12 cellular contexts compared by ENCODE assay signal in the genomic region with DNA sequence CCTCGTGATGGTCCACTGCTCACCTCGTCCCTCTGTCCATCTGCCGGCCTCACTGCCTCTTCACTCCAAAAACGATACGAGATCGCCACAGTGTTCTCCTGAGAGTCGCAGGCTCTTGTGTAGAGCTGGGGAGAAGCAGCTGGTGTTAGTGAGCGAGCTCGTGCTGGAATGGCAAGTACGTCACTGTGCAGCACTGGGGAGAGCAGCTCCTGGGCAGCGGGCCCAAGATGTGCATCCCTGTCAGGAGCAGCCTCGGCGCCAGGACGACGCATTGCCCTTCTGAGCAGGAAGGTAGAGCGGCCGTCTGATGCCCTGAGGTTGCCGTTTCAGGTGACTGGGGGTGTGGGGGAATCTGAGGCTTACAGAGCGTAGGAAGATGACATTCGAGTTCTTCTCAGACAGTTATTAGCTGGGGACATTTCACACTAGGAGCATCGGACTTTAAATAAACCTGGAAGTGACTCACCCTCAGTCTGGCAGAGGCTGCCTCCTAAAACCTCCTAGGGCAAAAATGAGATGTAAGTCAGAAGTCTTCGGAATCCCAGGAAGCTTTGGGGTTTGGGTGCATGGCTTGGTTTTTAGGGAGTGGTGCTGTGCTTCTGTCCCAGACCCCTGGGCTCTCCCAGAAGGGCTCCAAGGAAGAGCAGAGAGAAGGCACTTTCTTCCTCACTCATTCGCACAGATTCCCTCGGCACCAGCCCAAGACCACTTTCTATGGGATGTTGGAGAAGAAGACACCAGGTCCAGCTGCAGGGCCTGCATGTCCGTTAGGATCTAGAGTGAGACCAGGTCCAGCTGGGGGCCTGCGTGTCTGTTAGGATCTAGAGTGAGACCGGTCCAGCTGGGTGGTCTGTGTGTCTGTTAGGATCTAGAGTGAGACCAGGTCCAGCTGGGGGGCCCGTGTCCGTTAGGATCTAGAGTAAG. TPM values are rescaled to one million over a fixed set of nuclear protein-coding genes. Genes with fewer than 3 reads are reported as not detected.
DNase-seq lines count a peak whose midpoint lies in the region; ATAC-seq and TF ChIP-seq lines count a peak whose summit lies in the region.
"Had no signal": no experiment of that assay in that cellular context is flagged by ENCODE, and none has a peak within 500 bp of the region (broad histone marks: within the 10 kb centered on the region; RNA-seq: fewer than 3 reads in every experiment).

No MANE protein-coding gene starts in this region.

- H3K27ac Mint-ChIP-seq in brain: peak overlapping the region in 3 of 5 experiments; percentile 9 to 67 (median 18)
- peak overlapping the region; percentile 49 for H3K27ac Mint-ChIP-seq in memory B cell
- H3K27ac Mint-ChIP-seq in osteocyte (ENCODE audit: unreplicated experiment): no peak overlapping the region

- H3K4me3 Mint-ChIP-seq in brain (peak overlapping the region in 1 of 5 experiments; percentile 42), memory B cell (no peak overlapping the region), osteocyte (ENCODE audit: unreplicated experiment) (no peak overlapping the region)
- H3K4me3 Mint-ChIP-seq: natural killer cell had no signal

- no peaks in the 10 kb centered on the region for H3K36me3 Mint-ChIP-seq in brain
- peaks cover 2% of the 10 kb centered on the region for H3K36me3 Mint-ChIP-seq in memory B cell
- H3K36me3 Mint-ChIP-seq in osteocyte (ENCODE audit: unreplicated experiment): no peaks in the 10 kb centered on the region
- H3K36me3 Mint-ChIP-seq: natural killer cell had no signal

- DNase-seq in AG08396 (ENCODE audit: low spot score): peak; percentile 87
- DNase-seq in HT1080 (ENCODE audit: low read depth): peak; percentile 69
- DNase-seq in memory B cell (ENCODE audit: low spot score in 2 of 2): no peak
- no peak for DNase-seq in OCI-M1 (lab: John Stamatoyannopoulos, UW)
- DNase-seq in GOT3 (lab: John Stamatoyannopoulos, UW): no peak
- no peak for DNase-seq in HuH-7 (ENCODE audit: low spot score)
- DNase-seq in osteocyte (ENCODE audit: extremely low spot score, unreplicated experiment): no peak
- DNase-seq: activated naive CD4-positive, alpha-beta T cell treated with anti-CD3 and anti-CD28 coated beads, Interleukin-2, amount 50 U/mL, for 16 hours; esophagus squamous epithelium; natural killer cell; NCI-H2107 had no signal

- peaks cover 55% of the 10 kb centered on the region for H3K4me1 Mint-ChIP-seq in brain
- peaks cover 17% of the 10 kb centered on the region for H3K4me1 Mint-ChIP-seq in memory B cell
- H3K4me1 Mint-ChIP-seq in osteocyte (ENCODE audit: unreplicated experiment): peaks cover 13% of the 10 kb centered on the region

- H3K9me3 Mint-ChIP-seq in brain (peaks cover 0 to 11% (median 0%) of the 10 kb centered on the region in 5 experiments), memory B cell (no peaks in the 10 kb centered on the region), osteocyte (ENCODE audit: unreplicated experiment) (no peaks in the 10 kb centered on the region)
- H3K9me3 Mint-ChIP-seq: natural killer cell had no signal

- ATAC-seq in memory B cell (ENCODE audit: low read depth): no peak
- ATAC-seq: natural killer cell had no signal

- H3K27me3 Mint-ChIP-seq in brain (peaks cover 4% of the 10 kb centered on the region), memory B cell (peaks cover 1% of the 10 kb centered on the region), osteocyte (ENCODE audit: unreplicated experiment) (peaks cover 27% of the 10 kb centered on the region)

- no peak for TF ChIP-seq CTCF in brain (conservative IDR thresholded peaks at IDR 0.05)
- TF ChIP-seq CTCF in osteocyte (IDR thresholded peaks at IDR 0.05): no peak

RNA-seq across cellular contexts. Expression of gene PCBP3, which starts 31.2 kb away (rescaled TPM):
- not detected in 2 replicates for total RNA-seq in HT1080 (2014; rRNA removed; shearing (Covaris generic))
- 0.16 TPM in 1 of 2 replicates, not detected in the other for polyA plus RNA-seq in HT1080 (2015; cell fraction: cytosol; rRNA removed)
- not detected in 2 replicates for polyA plus RNA-seq in HT1080 (2015; cell fraction: nucleus; rRNA removed)
- 63.2 TPM for polyA plus RNA-seq in brain (ENCODE audit: insufficient read depth, low read depth, low replicate concordance)
- total RNA-seq in osteocyte: 7.6 and 9.0 TPM in 2 replicates

Comparison
In these comparisons a context has a peak if more than half of its experiments do, and no peak if none do; other contexts are left out.
1. DNase-seq: peak in AG08396 (single experiment) and HT1080 (single experiment); none in memory B cell (0 of 2), OCI-M1 (single experiment), GOT3 (single experiment), HuH-7 (single experiment) and osteocyte (single experiment).